ENCODE assay signal across 1 cellular context in the genomic region with DNA sequence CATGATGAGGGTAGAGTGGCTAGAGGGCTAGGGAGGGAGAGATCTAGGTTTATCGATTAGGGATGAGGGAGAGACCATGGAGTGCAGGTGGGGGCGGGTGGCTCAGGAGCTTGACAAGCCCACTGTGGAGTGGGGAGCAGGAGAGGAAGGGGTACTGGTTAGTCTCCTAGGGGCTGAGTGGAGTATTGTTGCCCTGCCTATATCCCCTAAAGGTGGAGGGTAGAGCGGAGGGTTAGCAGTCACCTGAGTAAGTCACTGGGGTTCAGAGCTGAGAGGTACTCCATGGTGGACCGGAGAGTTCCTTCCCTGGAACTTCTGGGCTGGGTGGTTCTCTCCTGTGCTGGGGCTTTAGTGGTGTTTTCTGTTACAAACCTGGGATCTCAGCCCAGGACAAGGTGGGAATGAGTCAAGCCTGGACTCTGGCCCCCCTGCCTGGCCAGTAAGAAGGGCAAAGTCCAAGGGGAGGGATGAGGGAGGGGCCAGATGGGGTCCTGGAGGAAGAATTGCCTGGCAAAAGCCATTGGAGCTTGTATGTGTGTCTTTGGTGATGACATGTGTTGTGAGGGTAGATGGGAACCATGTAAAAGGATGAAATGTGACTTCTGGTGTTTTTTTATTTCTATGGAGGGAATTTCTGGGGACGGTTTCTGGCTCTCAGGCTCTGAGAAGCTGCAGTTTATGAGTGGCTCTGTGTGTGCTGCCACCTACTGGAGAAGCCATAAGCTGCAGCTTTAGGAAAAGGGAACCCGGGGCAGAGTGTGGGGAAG.
TF ChIP-seq lines count a peak whose summit lies in the region.

A gene with protein sequence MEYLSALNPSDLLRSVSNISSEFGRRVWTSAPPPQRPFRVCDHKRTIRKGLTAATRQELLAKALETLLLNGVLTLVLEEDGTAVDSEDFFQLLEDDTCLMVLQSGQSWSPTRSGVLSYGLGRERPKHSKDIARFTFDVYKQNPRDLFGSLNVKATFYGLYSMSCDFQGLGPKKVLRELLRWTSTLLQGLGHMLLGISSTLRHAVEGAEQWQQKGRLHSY (minus strand): TSS at position 403 of the 767 bp plus-strand sequence. CDS start 119 bp downstream, at position 284.

TF ChIP-seq in SK-N-SH treated with all-trans-retinoic acid at 6 μM for 48 hours, 23 proteins besides CTCF, POLR2A, EP300 and RAD21 (continued from another document):
- TF ChIP-seq, protein P1, sequence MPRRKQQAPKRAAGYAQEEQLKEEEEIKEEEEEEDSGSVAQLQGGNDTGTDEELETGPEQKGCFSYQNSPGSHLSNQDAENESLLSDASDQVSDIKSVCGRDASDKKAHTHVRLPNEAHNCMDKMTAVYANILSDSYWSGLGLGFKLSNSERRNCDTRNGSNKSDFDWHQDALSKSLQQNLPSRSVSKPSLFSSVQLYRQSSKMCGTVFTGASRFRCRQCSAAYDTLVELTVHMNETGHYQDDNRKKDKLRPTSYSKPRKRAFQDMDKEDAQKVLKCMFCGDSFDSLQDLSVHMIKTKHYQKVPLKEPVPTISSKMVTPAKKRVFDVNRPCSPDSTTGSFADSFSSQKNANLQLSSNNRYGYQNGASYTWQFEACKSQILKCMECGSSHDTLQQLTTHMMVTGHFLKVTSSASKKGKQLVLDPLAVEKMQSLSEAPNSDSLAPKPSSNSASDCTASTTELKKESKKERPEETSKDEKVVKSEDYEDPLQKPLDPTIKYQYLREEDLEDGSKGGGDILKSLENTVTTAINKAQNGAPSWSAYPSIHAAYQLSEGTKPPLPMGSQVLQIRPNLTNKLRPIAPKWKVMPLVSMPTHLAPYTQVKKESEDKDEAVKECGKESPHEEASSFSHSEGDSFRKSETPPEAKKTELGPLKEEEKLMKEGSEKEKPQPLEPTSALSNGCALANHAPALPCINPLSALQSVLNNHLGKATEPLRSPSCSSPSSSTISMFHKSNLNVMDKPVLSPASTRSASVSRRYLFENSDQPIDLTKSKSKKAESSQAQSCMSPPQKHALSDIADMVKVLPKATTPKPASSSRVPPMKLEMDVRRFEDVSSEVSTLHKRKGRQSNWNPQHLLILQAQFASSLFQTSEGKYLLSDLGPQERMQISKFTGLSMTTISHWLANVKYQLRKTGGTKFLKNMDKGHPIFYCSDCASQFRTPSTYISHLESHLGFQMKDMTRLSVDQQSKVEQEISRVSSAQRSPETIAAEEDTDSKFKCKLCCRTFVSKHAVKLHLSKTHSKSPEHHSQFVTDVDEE (CRISPR knock-in tag; IDR thresholded peaks at IDR 0.05), result no peak
